Comparison of ENCODE assay signal across 22 cellular contexts in genomic region chr9:110175275-110175968, GRCh38. TPM values are rescaled to one million over a fixed set of nuclear protein-coding genes. Genes with fewer than 3 reads are reported as not detected.
"Had no signal": no experiment of that assay in that cellular context is flagged by ENCODE, and none has a peak within 500 bp of the region (broad histone marks: within the 10 kb centered on the region; RNA-seq: fewer than 3 reads in every experiment).

No MANE protein-coding gene starts in this region.

- H3K4me1 ChIP-seq: gastroesophageal sphincter, sigmoid colon had no signal

- H3K27ac Mint-ChIP-seq: activated CD4-positive, alpha-beta T cell treated with anti-CD3 and anti-CD28 coated beads, Interleukin-2, amount 10 ng/mL, durations not matched to agents 24 days and 14 days; activated CD8-positive, alpha-beta T cell treated with anti-CD3 and anti-CD28 coated beads, Interleukin-2, amount 10 ng/mL, durations not matched to agents 7 days and 5 days; activated naive CD4-positive, alpha-beta T cell treated with anti-CD3 and anti-CD28 coated beads, Interleukin-2, amount 10 ng/mL, durations not matched to agents 7 days and 5 days; activated naive CD8-positive, alpha-beta T cell treated with anti-CD3 and anti-CD28 coated beads, Interleukin-2, amount 50 U/mL, for 24 hours; brain; naive thymus-derived CD8-positive, alpha-beta T cell had no signal

- H3K4me3 ChIP-seq: gastroesophageal sphincter, heart left ventricle, ovary, sigmoid colon, tibial artery had no signal

- DNase-seq: activated CD4-positive, alpha-beta T cell treated with anti-CD3 and anti-CD28 coated beads, Interleukin-2, amount 10 ng/mL, durations not matched to agents 24 days and 14 days; activated CD8-positive, alpha-beta T cell treated with anti-CD3 and anti-CD28 coated beads, Interleukin-2, amount 10 ng/mL, durations not matched to agents 7 days and 5 days; activated effector memory CD4-positive, alpha-beta T cell treated with Interleukin-2 at 50 U/mL for 16 hours; activated naive CD4-positive, alpha-beta T cell treated with anti-CD3 and anti-CD28 coated beads, Interleukin-2, amount 10 ng/mL, durations not matched to agents 7 days and 5 days; activated naive CD8-positive, alpha-beta T cell treated with anti-CD3 and anti-CD28 coated beads, Interleukin-2, amount 50 U/mL, for 24 hours; activated T-cell treated with anti-CD3 and anti-CD28 coated beads, Interleukin-2, amount 50 U/mL, for 4 hours; anterior cingulate cortex; central memory CD4-positive, alpha-beta T cell; heart left ventricle; kidney glomerular epithelial cell; left ventricle myocardium superior; mesenchymal stem cell; naive thymus-derived CD8-positive, alpha-beta T cell; ovary; sigmoid colon; stimulated activated CD4-positive, alpha-beta T cell treated with anti-CD3 and anti-CD28 coated beads, Interleukin-4, amount 100 ng/mL, for 24 hours; stimulated activated naive CD4-positive, alpha-beta T cell; tibial artery had no signal

- H3K27me3 ChIP-seq: gastroesophageal sphincter, heart left ventricle, ovary, sigmoid colon, tibial artery had no signal

- H3K27me3 Mint-ChIP-seq: activated CD4-positive, alpha-beta T cell treated with anti-CD3 and anti-CD28 coated beads, Interleukin-2, amount 10 ng/mL, durations not matched to agents 24 days and 14 days; activated naive CD8-positive, alpha-beta T cell treated with anti-CD3 and anti-CD28 coated beads, Interleukin-2, amount 50 U/mL, for 24 hours had no signal

- H3K9me3 ChIP-seq: gastroesophageal sphincter, heart left ventricle, ovary, sigmoid colon, tibial artery had no signal

- H3K36me3 Mint-ChIP-seq: naive thymus-derived CD8-positive, alpha-beta T cell had no signal

- H3K36me3 ChIP-seq: ovary had no signal

- H3K27ac ChIP-seq: gastroesophageal sphincter, heart left ventricle, ovary, sigmoid colon, tibial artery had no signal

- ATAC-seq: activated CD8-positive, alpha-beta T cell treated with anti-CD3 and anti-CD28 coated beads, Interleukin-2, amount 10 ng/mL, durations not matched to agents 7 days and 5 days; activated naive CD8-positive, alpha-beta T cell treated with anti-CD3 and anti-CD28 coated beads, Interleukin-2, amount 50 U/mL, for 24 hours; activated T-cell treated with anti-CD3 and anti-CD28 coated beads, Interleukin-2, amount 50 U/mL, for 4 hours; gastroesophageal sphincter; heart left ventricle; left ventricle myocardium superior; naive thymus-derived CD8-positive, alpha-beta T cell had no signal

- H3K4me3 Mint-ChIP-seq: activated CD4-positive, alpha-beta T cell treated with anti-CD3 and anti-CD28 coated beads, Interleukin-2, amount 10 ng/mL, durations not matched to agents 24 days and 14 days; activated CD8-positive, alpha-beta T cell treated with anti-CD3 and anti-CD28 coated beads, Interleukin-2, amount 10 ng/mL, durations not matched to agents 7 days and 5 days; activated naive CD4-positive, alpha-beta T cell treated with anti-CD3 and anti-CD28 coated beads, Interleukin-2, amount 10 ng/mL, durations not matched to agents 7 days and 5 days; activated naive CD8-positive, alpha-beta T cell treated with anti-CD3 and anti-CD28 coated beads, Interleukin-2, amount 50 U/mL, for 24 hours; activated T-cell treated with anti-CD3 and anti-CD28 coated beads, Interleukin-2, amount 50 U/mL, for 4 hours; brain; naive thymus-derived CD8-positive, alpha-beta T cell had no signal

- H3K9me3 Mint-ChIP-seq: activated CD4-positive, alpha-beta T cell treated with anti-CD3 and anti-CD28 coated beads, Interleukin-2, amount 10 ng/mL, durations not matched to agents 24 days and 14 days; activated naive CD8-positive, alpha-beta T cell treated with anti-CD3 and anti-CD28 coated beads, Interleukin-2, amount 50 U/mL, for 24 hours had no signal

RNA-seq across cellular contexts. Expression of gene C9orf152, which starts 32.5 kb away (rescaled TPM):
- total RNA-seq: activated CD4-positive, alpha-beta T cell treated with anti-CD3 and anti-CD28 coated beads, Interleukin-2, amount 10 ng/mL, durations not matched to agents 24 days and 14 days; activated CD8-positive, alpha-beta T cell treated with anti-CD3 and anti-CD28 coated beads, Interleukin-2, amount 10 ng/mL, durations not matched to agents 7 days and 5 days; heart left ventricle; left ventricle myocardium superior; naive thymus-derived CD8-positive, alpha-beta T cell; pulmonary artery endothelial cell; sigmoid colon; subcutaneous adipose tissue had no signal
- polyA plus RNA-seq: heart left ventricle; naive thymus-derived CD8-positive, alpha-beta T cell had no signal
